In genomic region chr11:36376315-36376887, GRCh38 we compare ENCODE assay signal across 8 cellular contexts.
DNase-seq lines count a peak whose midpoint lies in the region; TF ChIP-seq lines count a peak whose summit lies in the region.

No MANE protein-coding gene starts in this region.

- H3K4me3 Mint-ChIP-seq in activated T-helper 2 cell treated with anti-CD3 and anti-CD28 coated beads, Interferon-gamma antibody, Interleukin-2, Interleukin-4, amounts not matched to agents 10 μg/mL and 5 μg/mL and 100 μg/mL, durations not matched to agents 14 hours and 24 hours and 36 hours (ENCODE audit: low read depth): peak overlapping the region; percentile 89

- peaks cover 30% of the 10 kb centered on the region for H3K36me3 Mint-ChIP-seq in activated T-helper 2 cell treated with anti-CD3 and anti-CD28 coated beads, Interferon-gamma antibody, Interleukin-2, Interleukin-4, amounts not matched to agents 10 μg/mL and 5 μg/mL and 100 μg/mL, durations not matched to agents 14 hours and 24 hours and 36 hours (ENCODE audit: low read depth)

- peak; percentile 49 for DNase-seq in ACHN
- no peak for DNase-seq in activated T-helper 2 cell treated with anti-CD3 and anti-CD28 coated beads, Interferon-gamma antibody, Interleukin-2, Interleukin-4, amounts not matched to agents 10 μg/mL and 5 μg/mL and 100 μg/mL, durations not matched to agents 14 hours and 24 hours and 36 hours (ENCODE audit: low spot score)
- DNase-seq in right atrium auricular region (ENCODE audit: low spot score): no peak
- DNase-seq in activated gamma-delta T cell treated with Interleukin-2 at 50 U/mL for 16 hours: no peak
- DNase-seq in NCI-H2029 (lab: John Stamatoyannopoulos, UW): no peak
- DNase-seq in NCI-H748 treated with DMSO at 0.1 percent for 48 hours (lab: John Stamatoyannopoulos, UW): no peak

- intact Hi-C loops in activated T-helper 2 cell treated with anti-CD3 and anti-CD28 coated beads, Interferon-gamma antibody, Interleukin-2, Interleukin-4, amounts not matched to agents 10 μg/mL and 5 μg/mL and 100 μg/mL, durations not matched to agents 14 hours and 24 hours and 36 hours (cut with micrococcal nuclease): loop anchor here (2.0 kb wide), 1 partner anchor 14 kb away; no protein-coding TSS in a partner anchor

- peaks cover 68% of the 10 kb centered on the region for H3K27me3 Mint-ChIP-seq in activated T-helper 2 cell treated with anti-CD3 and anti-CD28 coated beads, Interferon-gamma antibody, Interleukin-2, Interleukin-4, amounts not matched to agents 10 μg/mL and 5 μg/mL and 100 μg/mL, durations not matched to agents 14 hours and 24 hours and 36 hours (ENCODE audit: low read depth)

- in situ Hi-C loops in ACHN (cut with HindIII; ENCODE audit: low pct_ligation_motif_present, low pct_unique_long_range_greater_than_20kb, low sequenced_read_pairs): no loop called here

- peak overlapping the region; percentile 71 for H3K9ac ChIP-seq in rectal smooth muscle tissue (ENCODE audit: low read length)

- H3K9me3 ChIP-seq in HEK293 (ENCODE audit: control insufficient read depth, insufficient read depth, low read depth, low read length): no peaks in the 10 kb centered on the region
- H3K9me3 ChIP-seq in right atrium auricular region: no peaks in the 10 kb centered on the region

- POLR2A ChIA-PET in HEK293 (lab: Yijun Ruan, JAX): interaction anchor here (0.6 to 3.2 kb wide), 8 partner anchors 8 to 482 kb away, joined by 3 to 20 read pairs (median 7); no protein-coding TSS in a partner anchor

- H3K27ac ChIP-seq in HEK293 (ENCODE audit: extremely low read depth, low read depth, low read length) (no peak overlapping the region; the same call in 1 of the 2 replicates), right atrium auricular region (peak overlapping the region; percentile 43 to 61), rectal smooth muscle tissue (ENCODE audit: low read depth, low read length) (no peak overlapping the region)

- H3K27me3 ChIP-seq in right atrium auricular region (no peaks in the 10 kb centered on the region), rectal smooth muscle tissue (ENCODE audit: control insufficient read depth, insufficient read depth, low read length) (peaks cover 2% of the 10 kb centered on the region)

- TF ChIP-seq CTCF in HEK293 (tag by site-specific recombination; IDR thresholded peaks at IDR 0.05) (no peak), right atrium auricular region (IDR thresholded peaks at IDR 0.05) (no peak)

- peak overlapping the region; percentile 58 for H3K4me3 ChIP-seq in HEK293 (ENCODE audit: low read depth, low read length)
- H3K4me3 ChIP-seq in right atrium auricular region: peak overlapping the region; percentile 53 to 68
- peak overlapping the region; percentile 86 for H3K4me3 ChIP-seq in rectal smooth muscle tissue (ENCODE audit: low read length)

- H3K9me3 Mint-ChIP-seq in activated T-helper 2 cell treated with anti-CD3 and anti-CD28 coated beads, Interferon-gamma antibody, Interleukin-2, Interleukin-4, amounts not matched to agents 10 μg/mL and 5 μg/mL and 100 μg/mL, durations not matched to agents 14 hours and 24 hours and 36 hours: no peaks in the 10 kb centered on the region

- peak overlapping the region; percentile 81 for H3K27ac Mint-ChIP-seq in activated T-helper 2 cell treated with anti-CD3 and anti-CD28 coated beads, Interferon-gamma antibody, Interleukin-2, Interleukin-4, amounts not matched to agents 10 μg/mL and 5 μg/mL and 100 μg/mL, durations not matched to agents 14 hours and 24 hours and 36 hours

- H3K4me1 ChIP-seq in HEK293 (ENCODE audit: control insufficient read depth, insufficient read depth, low read length) (no peaks in the 10 kb centered on the region), right atrium auricular region (peaks cover 0 to 9% of the 10 kb centered on the region in 2 donors), rectal smooth muscle tissue (ENCODE audit: control insufficient read depth, insufficient read depth, low read length) (no peaks in the 10 kb centered on the region)

- H3K36me3 ChIP-seq in HEK293 (ENCODE audit: control insufficient read depth in 2 of 2, insufficient read depth in 1 of 2, low read length in 2 of 2) (no peaks in the 10 kb centered on the region), right atrium auricular region (no peaks in the 10 kb centered on the region), rectal smooth muscle tissue (ENCODE audit: control insufficient read depth, insufficient read depth, low read length) (peaks cover 4% of the 10 kb centered on the region)

- CTCF ChIA-PET in HEK293 (lab: Yijun Ruan, JAX): interaction anchor here (0.6 to 5.6 kb wide), 13 partner anchors 8 to 1096 kb away, joined by 3 to 48 read pairs (median 4); partner anchors contain the start of genes COMMD9 and PRR5L

- H3K4me1 Mint-ChIP-seq in activated T-helper 2 cell treated with anti-CD3 and anti-CD28 coated beads, Interferon-gamma antibody, Interleukin-2, Interleukin-4, amounts not matched to agents 10 μg/mL and 5 μg/mL and 100 μg/mL, durations not matched to agents 14 hours and 24 hours and 36 hours (ENCODE audit: low read depth): peaks cover 28% of the 10 kb centered on the region

TF ChIP-seq in HEK293, 187 proteins besides CTCF, POLR2A, EP300 and RAD21 (continues in another document):
- no peak for TF ChIP-seq ZNF350 (tag by site-specific recombination; IDR thresholded peaks at IDR 0.05)
- no peak for TF ChIP-seq ZBTB6 (tag by site-specific recombination; IDR thresholded peaks at IDR 0.05)
- TF ChIP-seq ZNF416 (tag by site-specific recombination; IDR thresholded peaks at IDR 0.05): no peak
- TF ChIP-seq ZNF24 (tag by site-specific recombination; IDR thresholded peaks at IDR 0.05): peak; percentile 41; the same call in 1 of the 2 replicates
- TF ChIP-seq, protein P1, sequence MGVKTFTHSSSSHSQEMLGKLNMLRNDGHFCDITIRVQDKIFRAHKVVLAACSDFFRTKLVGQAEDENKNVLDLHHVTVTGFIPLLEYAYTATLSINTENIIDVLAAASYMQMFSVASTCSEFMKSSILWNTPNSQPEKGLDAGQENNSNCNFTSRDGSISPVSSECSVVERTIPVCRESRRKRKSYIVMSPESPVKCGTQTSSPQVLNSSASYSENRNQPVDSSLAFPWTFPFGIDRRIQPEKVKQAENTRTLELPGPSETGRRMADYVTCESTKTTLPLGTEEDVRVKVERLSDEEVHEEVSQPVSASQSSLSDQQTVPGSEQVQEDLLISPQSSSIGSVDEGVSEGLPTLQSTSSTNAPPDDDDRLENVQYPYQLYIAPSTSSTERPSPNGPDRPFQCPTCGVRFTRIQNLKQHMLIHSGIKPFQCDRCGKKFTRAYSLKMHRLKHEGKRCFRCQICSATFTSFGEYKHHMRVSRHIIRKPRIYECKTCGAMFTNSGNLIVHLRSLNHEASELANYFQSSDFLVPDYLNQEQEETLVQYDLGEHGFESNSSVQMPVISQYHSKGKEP (tag by site-specific recombination; IDR thresholded peaks at IDR 0.05): no peak
- TF ChIP-seq ZNF548 (tag by site-specific recombination; IDR thresholded peaks at IDR 0.05): no peak
- no peak for TF ChIP-seq PRDM6 (tag by site-specific recombination; IDR thresholded peaks at IDR 0.05)
- peak; percentile 91 for TF ChIP-seq EGR2 (tag by site-specific recombination; IDR thresholded peaks at IDR 0.05; ENCODE audit: low read depth)
- peak; percentile 81 for TF ChIP-seq ZNF513 (tag by site-specific recombination; IDR thresholded peaks at IDR 0.05)
- no peak for TF ChIP-seq KLF9 (tag by site-specific recombination; IDR thresholded peaks at IDR 0.05; ENCODE audit: low read depth)
- TF ChIP-seq ZNF184 (tag by site-specific recombination; IDR thresholded peaks at IDR 0.05): no peak
- TF ChIP-seq ZFHX2 (tag by site-specific recombination; conservative IDR thresholded peaks at IDR 0.05): peak; percentile 82
- TF ChIP-seq ZNF585B (tag by site-specific recombination; IDR thresholded peaks at IDR 0.05): no peak
- no peak for TF ChIP-seq SETDB1 (IDR thresholded peaks at IDR 0.05; ENCODE audit: insufficient read length, low read length)
- TF ChIP-seq SP2 (tag by site-specific recombination; IDR thresholded peaks at IDR 0.05): peak; percentile 68

Comparison
In these comparisons a context has a peak if more than half of its experiments do, and no peak if none do; other contexts are left out.
1. H3K27ac ChIP-seq: peak in right atrium auricular region (2 of 2); none in HEK293 (single experiment) and rectal smooth muscle tissue (single experiment).
2. Peak in every context shown above with its lines, with median percentiles within 50 percentile points of each other: H3K4me3 ChIP-seq.